ENCODE assay signal across 1 cellular context in the genomic region with DNA sequence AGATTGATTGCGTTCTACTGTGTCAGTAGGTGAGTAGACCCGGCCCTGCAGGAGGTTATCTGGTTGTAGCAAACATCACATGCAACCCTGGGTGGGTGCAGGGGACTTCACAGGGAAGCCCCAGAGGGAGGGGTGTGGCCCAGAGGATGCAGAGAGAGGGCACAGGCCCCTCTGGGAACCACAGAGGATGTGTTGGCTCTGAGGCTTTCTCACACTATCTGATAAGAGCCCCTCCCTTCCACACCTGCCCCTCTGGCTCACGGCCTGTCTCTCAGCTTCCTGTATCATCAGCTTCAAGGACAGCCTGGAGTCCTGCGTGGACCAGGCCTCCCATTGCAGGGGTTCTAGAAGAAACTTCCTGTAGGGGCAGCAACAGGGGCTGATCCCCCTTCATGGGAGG.
TF ChIP-seq lines count a peak whose summit lies in the region.

No MANE protein-coding gene starts in this region.

TF ChIP-seq in HepG2, 621 proteins besides CTCF, POLR2A, EP300 and RAD21 (continued from another document):
- TF ChIP-seq ZNF646 (CRISPR knock-in tag; IDR thresholded peaks at IDR 0.05) = no peak
- TF ChIP-seq KLF11 (CRISPR knock-in tag; IDR thresholded peaks at IDR 0.05) = no peak
- no peak for TF ChIP-seq TBX3 (IDR thresholded peaks at IDR 0.05; ENCODE audit: borderline replicate concordance)
- TF ChIP-seq ZNF460 (CRISPR knock-in tag; IDR thresholded peaks at IDR 0.05; ENCODE audit: borderline replicate concordance) = no peak
- TF ChIP-seq DNMT1 (CRISPR knock-in tag; IDR thresholded peaks at IDR 0.05) = no peak
- TF ChIP-seq ZNF773 (CRISPR knock-in tag; IDR thresholded peaks at IDR 0.05; ENCODE audit: borderline replicate concordance) = no peak
- TF ChIP-seq SNAI1 (CRISPR knock-in tag; IDR thresholded peaks at IDR 0.05; ENCODE audit: borderline replicate concordance) = no peak
- TF ChIP-seq ZNF615 (CRISPR knock-in tag; IDR thresholded peaks at IDR 0.05; ENCODE audit: borderline replicate concordance) = no peak
